Comparison of ENCODE assay signal across 1 cellular context in genomic region chr2:122748552-122749011, GRCh38.
TF ChIP-seq lines count a peak whose summit lies in the region.

No MANE protein-coding gene starts in this region.

TF ChIP-seq in GM12878, 131 proteins besides CTCF, POLR2A, EP300 and RAD21 (continued from another document):
- no peak for TF ChIP-seq GABPA (IDR thresholded peaks at IDR 0.05; ENCODE audit: low read depth)
- TF ChIP-seq ASH2L (IDR thresholded peaks at IDR 0.05; ENCODE audit: borderline replicate concordance, low read depth) = no peak
- no peak for TF ChIP-seq RELA (IDR thresholded peaks at IDR 0.05; ENCODE audit: borderline replicate concordance, partially characterized antibody)
- no peak for TF ChIP-seq CREB1 (IDR thresholded peaks at IDR 0.05; ENCODE audit: low read depth)
- TF ChIP-seq, protein P1, sequence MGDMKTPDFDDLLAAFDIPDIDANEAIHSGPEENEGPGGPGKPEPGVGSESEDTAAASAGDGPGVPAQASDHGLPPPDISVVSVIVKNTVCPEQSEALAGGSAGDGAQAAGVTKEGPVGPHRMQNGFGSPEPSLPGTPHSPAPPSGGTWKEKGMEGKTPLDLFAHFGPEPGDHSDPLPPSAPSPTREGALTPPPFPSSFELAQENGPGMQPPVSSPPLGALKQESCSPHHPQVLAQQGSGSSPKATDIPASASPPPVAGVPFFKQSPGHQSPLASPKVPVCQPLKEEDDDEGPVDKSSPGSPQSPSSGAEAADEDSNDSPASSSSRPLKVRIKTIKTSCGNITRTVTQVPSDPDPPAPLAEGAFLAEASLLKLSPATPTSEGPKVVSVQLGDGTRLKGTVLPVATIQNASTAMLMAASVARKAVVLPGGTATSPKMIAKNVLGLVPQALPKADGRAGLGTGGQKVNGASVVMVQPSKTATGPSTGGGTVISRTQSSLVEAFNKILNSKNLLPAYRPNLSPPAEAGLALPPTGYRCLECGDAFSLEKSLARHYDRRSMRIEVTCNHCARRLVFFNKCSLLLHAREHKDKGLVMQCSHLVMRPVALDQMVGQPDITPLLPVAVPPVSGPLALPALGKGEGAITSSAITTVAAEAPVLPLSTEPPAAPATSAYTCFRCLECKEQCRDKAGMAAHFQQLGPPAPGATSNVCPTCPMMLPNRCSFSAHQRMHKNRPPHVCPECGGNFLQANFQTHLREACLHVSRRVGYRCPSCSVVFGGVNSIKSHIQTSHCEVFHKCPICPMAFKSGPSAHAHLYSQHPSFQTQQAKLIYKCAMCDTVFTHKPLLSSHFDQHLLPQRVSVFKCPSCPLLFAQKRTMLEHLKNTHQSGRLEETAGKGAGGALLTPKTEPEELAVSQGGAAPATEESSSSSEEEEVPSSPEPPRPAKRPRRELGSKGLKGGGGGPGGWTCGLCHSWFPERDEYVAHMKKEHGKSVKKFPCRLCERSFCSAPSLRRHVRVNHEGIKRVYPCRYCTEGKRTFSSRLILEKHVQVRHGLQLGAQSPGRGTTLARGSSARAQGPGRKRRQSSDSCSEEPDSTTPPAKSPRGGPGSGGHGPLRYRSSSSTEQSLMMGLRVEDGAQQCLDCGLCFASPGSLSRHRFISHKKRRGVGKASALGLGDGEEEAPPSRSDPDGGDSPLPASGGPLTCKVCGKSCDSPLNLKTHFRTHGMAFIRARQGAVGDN (IDR thresholded peaks at IDR 0.05) = 0 out of 2 replicates have a peak, but pooled peaks have one; percentile 29
- no peak for TF ChIP-seq CHD2 (IDR thresholded peaks at IDR 0.05; ENCODE audit: borderline replicate concordance, low read depth, low read length)
- no peak for TF ChIP-seq PAX5 (IDR thresholded peaks at IDR 0.05; ENCODE audit: borderline replicate concordance, low read depth, low read length)
- no peak for TF ChIP-seq ZNF622 (IDR thresholded peaks at IDR 0.05)
- TF ChIP-seq, protein P2, sequence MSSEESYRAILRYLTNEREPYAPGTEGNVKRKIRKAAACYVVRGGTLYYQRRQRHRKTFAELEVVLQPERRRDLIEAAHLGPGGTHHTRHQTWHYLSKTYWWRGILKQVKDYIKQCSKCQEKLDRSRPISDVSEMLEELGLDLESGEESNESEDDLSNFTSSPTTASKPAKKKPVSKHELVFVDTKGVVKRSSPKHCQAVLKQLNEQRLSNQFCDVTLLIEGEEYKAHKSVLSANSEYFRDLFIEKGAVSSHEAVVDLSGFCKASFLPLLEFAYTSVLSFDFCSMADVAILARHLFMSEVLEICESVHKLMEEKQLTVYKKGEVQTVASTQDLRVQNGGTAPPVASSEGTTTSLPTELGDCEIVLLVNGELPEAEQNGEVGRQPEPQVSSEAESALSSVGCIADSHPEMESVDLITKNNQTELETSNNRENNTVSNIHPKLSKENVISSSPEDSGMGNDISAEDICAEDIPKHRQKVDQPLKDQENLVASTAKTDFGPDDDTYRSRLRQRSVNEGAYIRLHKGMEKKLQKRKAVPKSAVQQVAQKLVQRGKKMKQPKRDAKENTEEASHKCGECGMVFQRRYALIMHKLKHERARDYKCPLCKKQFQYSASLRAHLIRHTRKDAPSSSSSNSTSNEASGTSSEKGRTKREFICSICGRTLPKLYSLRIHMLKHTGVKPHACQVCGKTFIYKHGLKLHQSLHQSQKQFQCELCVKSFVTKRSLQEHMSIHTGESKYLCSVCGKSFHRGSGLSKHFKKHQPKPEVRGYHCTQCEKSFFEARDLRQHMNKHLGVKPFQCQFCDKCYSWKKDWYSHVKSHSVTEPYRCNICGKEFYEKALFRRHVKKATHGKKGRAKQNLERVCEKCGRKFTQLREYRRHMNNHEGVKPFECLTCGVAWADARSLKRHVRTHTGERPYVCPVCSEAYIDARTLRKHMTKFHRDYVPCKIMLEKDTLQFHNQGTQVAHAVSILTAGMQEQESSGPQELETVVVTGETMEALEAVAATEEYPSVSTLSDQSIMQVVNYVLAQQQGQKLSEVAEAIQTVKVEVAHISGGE (CRISPR knock-in tag; IDR thresholded peaks at IDR 0.05) = no peak
- TF ChIP-seq SUZ12 (IDR thresholded peaks at IDR 0.05; ENCODE audit: unreplicated experiment) = no peak
- no peak for TF ChIP-seq ZNF217 (IDR thresholded peaks at IDR 0.05)
- TF ChIP-seq, protein P3, sequence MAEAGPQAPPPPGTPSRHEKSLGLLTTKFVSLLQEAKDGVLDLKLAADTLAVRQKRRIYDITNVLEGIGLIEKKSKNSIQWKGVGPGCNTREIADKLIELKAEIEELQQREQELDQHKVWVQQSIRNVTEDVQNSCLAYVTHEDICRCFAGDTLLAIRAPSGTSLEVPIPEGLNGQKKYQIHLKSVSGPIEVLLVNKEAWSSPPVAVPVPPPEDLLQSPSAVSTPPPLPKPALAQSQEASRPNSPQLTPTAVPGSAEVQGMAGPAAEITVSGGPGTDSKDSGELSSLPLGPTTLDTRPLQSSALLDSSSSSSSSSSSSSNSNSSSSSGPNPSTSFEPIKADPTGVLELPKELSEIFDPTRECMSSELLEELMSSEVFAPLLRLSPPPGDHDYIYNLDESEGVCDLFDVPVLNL (IDR thresholded peaks at IDR 0.05; ENCODE audit: low read depth, low read length) = no peak
- no peak for TF ChIP-seq CHD4 (IDR thresholded peaks at IDR 0.05)
- TF ChIP-seq MXI1 (IDR thresholded peaks at IDR 0.05; ENCODE audit: low read depth, low read length) = no peak
- TF ChIP-seq SREBF1 (IDR thresholded peaks at IDR 0.05; ENCODE audit: low read length) = no peak
- TF ChIP-seq NR2F1 (conservative IDR thresholded peaks at IDR 0.05) = 0 out of 2 replicates have a peak, but pooled peaks have one; percentile 44
- TF ChIP-seq SIN3A (IDR thresholded peaks at IDR 0.05; ENCODE audit: low read depth, low read length) = no peak
- no peak for TF ChIP-seq REST (IDR thresholded peaks at IDR 0.05; ENCODE audit: low read depth, low read length)
- no peak for TF ChIP-seq NRF1 (conservative IDR thresholded peaks at IDR 0.05; ENCODE audit: low read depth, low read length)
- TF ChIP-seq KLF5 (IDR thresholded peaks at IDR 0.05; ENCODE audit: partially characterized antibody) = no peak
- TF ChIP-seq BACH1 (IDR thresholded peaks at IDR 0.05; ENCODE audit: borderline replicate concordance) = no peak
- 0 out of 4 replicates have a peak, but pooled peaks of 1 of the 2 experiments have one; percentile 24 for TF ChIP-seq IKZF2 (IDR thresholded peaks at IDR 0.05)
- no peak for TF ChIP-seq YBX1 (IDR thresholded peaks at IDR 0.05)
- no peak for TF ChIP-seq HDAC2 (IDR thresholded peaks at IDR 0.05)
- no peak for TF ChIP-seq CHD1 (IDR thresholded peaks at IDR 0.05; ENCODE audit: low read depth, low read length)
- TF ChIP-seq, protein P4, sequence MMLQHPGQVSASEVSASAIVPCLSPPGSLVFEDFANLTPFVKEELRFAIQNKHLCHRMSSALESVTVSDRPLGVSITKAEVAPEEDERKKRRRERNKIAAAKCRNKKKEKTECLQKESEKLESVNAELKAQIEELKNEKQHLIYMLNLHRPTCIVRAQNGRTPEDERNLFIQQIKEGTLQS (IDR thresholded peaks at IDR 0.05; ENCODE audit: borderline replicate concordance, extremely low read depth, low read depth, low read length) = no peak
- TF ChIP-seq STAT1 (conservative IDR thresholded peaks at IDR 0.05) = no peak
